Comparison of ENCODE assay signal across 14 cellular contexts in genomic region chr15:60757831-60758570, GRCh38.
A peak's percentile ranks its signal among the peaks of the same experiment; 100 is the strongest.
DNase-seq lines count a peak whose midpoint lies in the region; ATAC-seq and TF ChIP-seq lines count a peak whose summit lies in the region.
"Had no signal": no experiment of that assay in that cellular context is flagged by ENCODE, and none has a peak within 500 bp of the region (broad histone marks: within the 10 kb centered on the region; RNA-seq: fewer than 3 reads in every experiment).

No MANE protein-coding gene starts in this region.

- CTCF ChIA-PET in CD4-positive, alpha-beta memory T cell (lab: Charles Lee; ENCODE audit: partially characterized antibody) = interaction anchor here (1.7 kb wide), 1 partner anchor 9 kb away, joined by 3 read pairs; no protein-coding TSS in a partner anchor

- no peaks in the 10 kb centered on the region for H3K4me1 ChIP-seq in prostate gland (replicated peaks)
- H3K4me1 ChIP-seq in CD4-positive, alpha-beta memory T cell (ENCODE audit: insufficient read depth, low read length) = peaks cover 19% of the 10 kb centered on the region

- H3K9me3 Mint-ChIP-seq in CD4-positive, alpha-beta memory T cell = peaks cover 0 to 6% (median 0%) of the 10 kb centered on the region in 8 donors

- no peak overlapping the region for H3K4me3 Mint-ChIP-seq in CD4-positive, alpha-beta memory T cell
- H3K4me3 Mint-ChIP-seq: brain had no signal

- intact Hi-C loops in prostate gland (cut with DNase I) = no loop called here
- intact Hi-C loops in CD4-positive, alpha-beta memory T cell (cut with micrococcal nuclease) = loop anchor here (10.0 kb wide), 1 partner anchor 367 kb away; no protein-coding TSS in a partner anchor

- H3K27ac ChIP-seq in prostate gland = no peak overlapping the region
- no peak overlapping the region for H3K27ac ChIP-seq in CD4-positive, alpha-beta memory T cell (ENCODE audit: low read depth, low read length)
- H3K27ac ChIP-seq: esophagus muscularis mucosa had no signal

- H3K27me3 Mint-ChIP-seq in CD4-positive, alpha-beta memory T cell = no peaks in the 10 kb centered on the region

- in situ Hi-C loops in G401 (cut with HindIII; ENCODE audit: low sequenced_read_pairs) = no loop called here

- no peak for ATAC-seq in GM18873 (IDR thresholded peaks at IDR 0.05; ENCODE audit: low FRiP score, unreplicated experiment)

- no peak for TF ChIP-seq POLR2A in prostate gland (IDR thresholded peaks at IDR 0.05)

- WGBS in prostate gland = 44% methylated on average over 7 of the region's 7 CpGs

- POLR2A ChIA-PET in CD4-positive, alpha-beta memory T cell (lab: Charles Lee; ENCODE audit: partially characterized antibody) = interaction anchor here (2.9 kb wide), 1 partner anchor 12 kb away, joined by 10 read pairs; no protein-coding TSS in a partner anchor

- no peak overlapping the region for H3K27ac Mint-ChIP-seq in CD4-positive, alpha-beta memory T cell
- H3K27ac Mint-ChIP-seq: brain had no signal

- no peaks in the 10 kb centered on the region for H3K27me3 ChIP-seq in prostate gland (replicated peaks; ENCODE audit: insufficient read depth)
- H3K27me3 ChIP-seq in CD4-positive, alpha-beta memory T cell (ENCODE audit: insufficient read depth, low read length) = no peaks in the 10 kb centered on the region
- H3K27me3 ChIP-seq: esophagus muscularis mucosa had no signal

- H3K4me3 ChIP-seq in prostate gland = no peak overlapping the region
- no peak overlapping the region for H3K4me3 ChIP-seq in CD4-positive, alpha-beta memory T cell (ENCODE audit: low read length in 2 of 2)
- H3K4me3 ChIP-seq: esophagus muscularis mucosa had no signal

- H3K9me3 ChIP-seq in prostate gland = no peaks in the 10 kb centered on the region
- H3K9me3 ChIP-seq in CD4-positive, alpha-beta memory T cell (ENCODE audit: control insufficient read depth in 1 of 2, low read length in 2 of 2) = no peaks in the 10 kb centered on the region
- H3K9me3 ChIP-seq: esophagus muscularis mucosa had no signal

- no peaks in the 10 kb centered on the region for H3K36me3 ChIP-seq in prostate gland
- no peaks in the 10 kb centered on the region for H3K36me3 ChIP-seq in CD4-positive, alpha-beta memory T cell (ENCODE audit: insufficient read depth, low read length)
- H3K36me3 ChIP-seq: esophagus muscularis mucosa had no signal

- TF ChIP-seq CTCF in prostate gland (IDR thresholded peaks at IDR 0.05) = no peak

- DNase-seq in G401 (ENCODE audit: low spot score) = peak; percentile 54
- peak; percentile 13 for DNase-seq in NCI-H2029 (lab: John Stamatoyannopoulos, UW)
- peak; percentile 39 for DNase-seq in cerebellar cortex (ENCODE audit: low spot score)
- DNase-seq in prostate gland (ENCODE audit: low spot score) = peak; percentile 42
- no peak for DNase-seq in CD4-positive, alpha-beta memory T cell
- DNase-seq in activated effector memory CD4-positive, alpha-beta T cell treated with Interleukin-2 at 50 U/mL for 16 hours = no peak
- DNase-seq: activated naive CD4-positive, alpha-beta T cell; NCI-H1092 treated with DMSO at 0.1 percent for 48 hours; NCI-H524; stimulated activated CD4-positive, alpha-beta T cell treated with anti-CD3 and anti-CD28 coated beads, Interleukin-1b, Interleukin-23, amount 100 ng/mL, for 48 hours; T-helper 9 cell had no signal

- H3K36me3 Mint-ChIP-seq in CD4-positive, alpha-beta memory T cell = peaks cover 0 to 21% of the 10 kb centered on the region in 2 donors
- H3K36me3 Mint-ChIP-seq: brain had no signal

- H3K4me1 Mint-ChIP-seq in CD4-positive, alpha-beta memory T cell = peaks cover 8 to 25% (median 19%) of the 10 kb centered on the region in 4 donors

Comparison
In these comparisons a context has a peak if more than half of its experiments do, and no peak if none do; other contexts are left out.
1. DNase-seq: peak in G401 (single experiment), NCI-H2029 (single experiment), cerebellar cortex (single experiment) and prostate gland (single experiment); none in CD4-positive, alpha-beta memory T cell (0 of 5) and activated effector memory CD4-positive, alpha-beta T cell treated with Interleukin-2 at 50 U/mL for 16 hours (single experiment).